ENCODE assay signal across 1 cellular context in genomic region chr17:2062571-2063183, GRCh38.
TF ChIP-seq lines count a peak whose summit lies in the region.

No MANE protein-coding gene starts in this region.

TF ChIP-seq in K562, 482 proteins besides CTCF, POLR2A, EP300 and RAD21:
- TF ChIP-seq SAFB2 (IDR thresholded peaks at IDR 0.05; ENCODE audit: borderline replicate concordance, low read depth, low read length, severe bottlenecking) (no peak), EGR1 (conservative IDR thresholded peaks at IDR 0.05) (peak; percentile 68)
